Comparison of ENCODE assay signal across 8 cellular contexts in the genomic region with DNA sequence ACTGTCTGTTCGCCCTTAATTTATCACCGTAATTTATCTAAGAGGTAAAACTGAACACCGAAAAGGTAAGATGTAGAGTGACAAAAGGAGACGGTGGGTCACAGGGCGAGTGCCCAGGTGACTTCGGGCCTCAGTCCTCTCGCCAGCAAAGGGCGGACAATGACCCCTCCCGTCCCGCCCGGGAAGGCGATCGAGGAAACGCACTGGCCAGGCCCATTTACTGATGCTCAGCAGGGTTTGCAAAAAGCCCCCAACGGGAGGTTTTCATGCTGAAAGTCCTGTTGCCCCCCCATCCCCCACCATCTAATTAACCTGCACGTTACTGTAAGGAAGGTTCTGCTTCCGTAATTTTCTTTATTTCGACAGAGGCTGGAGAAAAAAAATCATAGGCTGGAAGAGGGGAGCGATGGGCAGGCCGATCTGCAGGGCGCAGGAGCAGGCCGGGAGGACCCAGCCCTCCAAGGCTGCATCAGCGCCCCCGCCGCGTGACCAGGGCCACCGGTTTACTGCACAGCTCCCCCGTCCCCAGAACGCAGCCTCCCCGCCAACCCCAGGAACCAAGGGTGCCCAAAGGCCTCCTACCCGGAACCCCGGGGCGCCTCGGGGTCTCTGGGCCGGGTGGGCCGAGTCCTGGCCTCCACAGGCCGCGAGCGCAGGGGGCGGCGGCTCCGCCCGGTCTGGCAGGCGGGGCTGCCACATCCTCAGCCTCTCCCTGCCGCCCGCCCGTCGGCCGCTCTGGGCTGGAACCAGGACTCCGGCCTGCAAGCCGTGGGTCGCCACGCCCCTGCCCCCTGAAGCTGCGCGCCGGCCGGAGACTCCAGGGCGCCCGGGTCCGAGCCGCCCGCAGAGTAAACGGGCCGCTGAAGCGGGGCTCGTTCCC. TPM values are rescaled to one million over a fixed set of nuclear protein-coding genes. Genes with fewer than 3 reads are reported as not detected.
A peak's percentile ranks its signal among the peaks of the same experiment; 100 is the strongest.
DNase-seq lines count a peak whose midpoint lies in the region; ATAC-seq and TF ChIP-seq lines count a peak whose summit lies in the region.

No MANE protein-coding gene starts in this region.

- WGBS in lower leg skin, 2 donors = 4 to 5% methylated on average over 31 to 42 of the region's 66 CpGs

- peak; percentile 32 for ATAC-seq in HG02571 (IDR thresholded peaks at IDR 0.05; ENCODE audit: unreplicated experiment)

- TF ChIP-seq POLR2A in lower leg skin (IDR thresholded peaks at IDR 0.05) = no peak

- TF ChIP-seq CTCF in GM12864 (IDR thresholded peaks at IDR 0.05; ENCODE audit: low read depth, low read length, missing control alignments) (no peak), lower leg skin (IDR thresholded peaks at IDR 0.05) (no peak)

- DNase-seq in GM12864 (ENCODE audit: low read depth) (no peak), NCI-H1092 (lab: John Stamatoyannopoulos, UW) (peak; percentile 10), ecto neural progenitor cell (ENCODE audit: low spot score) (peak; percentile 81), lower leg skin (ENCODE audit: low spot score in 2 of 2) (peak; percentile 33 to 90), NCI-H446 treated with DMSO at 0.1 percent for 48 hours (lab: John Stamatoyannopoulos, UW) (no peak)
- DNase-seq in activated CD4-positive, alpha-beta T cell treated with anti-CD3 and anti-CD28 coated beads, Interleukin-2, amount 50 U/mL, for 48 hours = peak; percentile 46 to 58
- peak; percentile 25 to 31 for DNase-seq in stimulated activated CD4-positive, alpha-beta T cell treated with anti-CD3 and anti-CD28 coated beads, Interleukin-2, amount 100 ng/mL, for 48 hours

- H3K4me3 ChIP-seq in GM12864 (ENCODE audit: low read depth, low read length) (peak overlapping the region; percentile 55), lower leg skin (ENCODE audit: low read depth, poor library complexity, severe bottlenecking) (peak overlapping the region; percentile 90)

- intact Hi-C loops in lower leg skin (cut with DNase I; ENCODE audit: low total_unique reads) = no loop called here

RNA-seq across cellular contexts. Expression of gene OAT, which starts 0.6 kb away (rescaled TPM):
- 10 to 100 TPM; 63.5 to 98.1 (median 92.1) TPM for total RNA-seq in lower leg skin

RNA-seq across cellular contexts. Expression of gene NKX1-2, which starts 31.7 kb away (rescaled TPM):
- 1 to 10 TPM in 3 of 4 donors, under 1 TPM in 1; 0.78 to 2.4 (median 1.3) TPM for total RNA-seq in lower leg skin

RNA-seq across cellular contexts. Expression of gene LHPP, which starts 43.5 kb away (rescaled TPM):
- total RNA-seq in lower leg skin = 10 to 100 TPM in 3 of 4 donors, 1 to 10 TPM in 1; 8.7 to 19.9 (median 15.5) TPM

Comparison
In these comparisons a context has a peak if more than half of its experiments do, and no peak if none do; other contexts are left out.
1. DNase-seq: peak in NCI-H1092 (single experiment), activated CD4-positive, alpha-beta T cell treated with anti-CD3 and anti-CD28 coated beads, Interleukin-2, amount 50 U/mL, for 48 hours (2 of 2), ecto neural progenitor cell (single experiment), lower leg skin (2 of 2) and stimulated activated CD4-positive, alpha-beta T cell treated with anti-CD3 and anti-CD28 coated beads, Interleukin-2, amount 100 ng/mL, for 48 hours (2 of 2); none in GM12864 (single experiment) and NCI-H446 treated with DMSO at 0.1 percent for 48 hours (single experiment).